In the genomic region with DNA sequence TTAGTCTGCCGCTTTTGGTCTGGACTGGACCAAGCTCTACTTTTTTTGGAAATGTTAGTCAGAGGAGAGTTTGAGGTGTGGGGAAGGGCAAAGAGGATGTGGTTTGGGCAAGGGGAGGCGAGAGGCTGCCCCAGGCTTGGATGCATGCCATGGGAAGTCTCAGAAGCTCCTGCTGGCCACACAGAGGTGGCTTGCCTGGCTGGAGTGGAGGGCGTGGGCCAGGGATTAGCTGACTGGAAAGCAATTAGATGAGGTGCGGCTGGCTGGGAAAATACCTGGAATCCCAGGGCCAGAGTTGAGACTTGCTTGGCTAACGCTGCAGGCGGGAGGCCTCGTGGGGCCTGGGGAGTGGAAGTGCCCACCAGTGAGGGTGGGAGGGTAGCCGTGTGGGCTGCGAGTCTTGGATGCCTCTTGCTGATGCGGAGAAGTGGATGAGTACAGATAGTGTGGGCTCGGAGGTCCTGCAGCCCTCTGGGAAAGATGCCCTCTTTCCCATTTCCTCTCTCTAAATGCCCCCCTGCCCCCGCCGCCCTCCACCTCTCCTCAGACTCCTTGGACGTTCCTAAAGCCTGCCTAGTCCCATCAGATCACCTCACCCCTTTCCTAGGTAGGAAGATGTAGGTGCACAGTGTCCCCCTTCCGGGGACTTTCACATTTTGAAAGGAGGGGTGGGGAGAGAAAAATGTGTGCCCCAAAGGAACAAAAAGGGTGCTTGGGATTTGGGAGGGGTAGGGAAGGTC, we compare ENCODE assay signal across 8 cellular contexts.
DNase-seq lines count a peak whose midpoint lies in the region; ATAC-seq and TF ChIP-seq lines count a peak whose summit lies in the region.

No MANE protein-coding gene starts in this region.

- peaks cover 0 to 6% (median 0%) of the 10 kb centered on the region in 9 donors for H3K36me3 ChIP-seq in heart left ventricle

- no peaks in the 10 kb centered on the region for H3K27me3 ChIP-seq in heart left ventricle

- peak overlapping the region in 1 of 12 donors; percentile 49 for H3K4me3 ChIP-seq in heart left ventricle

- in situ Hi-C loops in GM13976 (cut with MboI; ENCODE audit: low sequenced_read_pairs, unreplicated experiment) = no loop called here

- peak; percentile 74 for DNase-seq in ELF-1 (ENCODE audit: low read depth, low spot score)
- peak; percentile 68 for DNase-seq in MV-4-11 (lab: John Stamatoyannopoulos, UW)
- peak; percentile 61 for DNase-seq in activated CD8-positive, alpha-beta memory T cell treated with anti-CD3 and anti-CD28 coated beads for 24 hours
- DNase-seq in heart left ventricle = peak; percentile 48 to 68 (median 57)
- peak; percentile 33 for DNase-seq in stimulated activated CD8-positive, alpha-beta memory T cell treated with anti-CD3 and anti-CD28 coated beads, Interleukin-4, amount 100 ng/mL, for 48 hours
- DNase-seq in GM13976 (ENCODE audit: low spot score) = no peak

- TF ChIP-seq CTCF in heart left ventricle (IDR thresholded peaks at IDR 0.05) (no peak), GM13976 (IDR thresholded peaks at IDR 0.05; ENCODE audit: borderline replicate concordance, control extremely low read depth, extremely low read depth, insufficient read depth, missing control alignments) (no peak)

- no peak for TF ChIP-seq POLR2A in heart left ventricle (IDR thresholded peaks at IDR 0.05)

- intact Hi-C loops in heart left ventricle (cut with DNase I) = no loop called here

- H3K9me3 ChIP-seq in heart left ventricle = no peaks in the 10 kb centered on the region

- H3K27ac ChIP-seq in heart left ventricle = peak overlapping the region in 8 of 12 donors; percentile 2 to 81 (median 44)

- WGBS in heart left ventricle, 4 donors = 72 to 79% (median 75%) methylated on average over 15 of the region's 15 CpGs

- ATAC-seq in heart left ventricle = peak; percentile 8 to 21 (median 19)
- ATAC-seq in HG03520 (IDR thresholded peaks at IDR 0.05; ENCODE audit: unreplicated experiment) = no peak
- ATAC-seq in HG02884 (IDR thresholded peaks at IDR 0.05; ENCODE audit: unreplicated experiment) = no peak

- H3K4me1 ChIP-seq in heart left ventricle = peaks cover 0 to 82% (median 41%) of the 10 kb centered on the region in 12 donors

Comparison
In these comparisons a context has a peak if more than half of its experiments do, and no peak if none do; other contexts are left out.
1. ATAC-seq: peak in heart left ventricle (4 of 4); none in HG03520 (single experiment) and HG02884 (single experiment).